26 cellular contexts compared by ENCODE assay signal in genomic region chr2:234669001-234669400, GRCh38.
"Had no signal": no experiment of that assay in that cellular context is flagged by ENCODE, and none has a peak within 500 bp of the region (broad histone marks: within the 10 kb centered on the region; RNA-seq: fewer than 3 reads in every experiment).

No MANE protein-coding gene starts in this region.

- H3K9ac ChIP-seq: parathyroid adenoma had no signal

- ATAC-seq: effector memory CD8-positive, alpha-beta T cell; esophagus mucosa; gastrocnemius medialis; left lobe of liver; sciatic nerve; stimulated activated effector memory CD8-positive, alpha-beta T cell treated with anti-CD3 and anti-CD28 coated beads, Interleukin-12 subunit alpha, Interleukin-12 subunit beta, amount 100 ng/mL, for 72 hours had no signal

- H3K9me3 ChIP-seq: colonic mucosa, gastrocnemius medialis, neutrophil, tibial artery had no signal

- H3K36me3 ChIP-seq: colonic mucosa, gastrocnemius medialis, neutrophil, stomach, tibial artery had no signal

- H3K36me3 Mint-ChIP-seq: stimulated activated effector memory CD8-positive, alpha-beta T cell treated with anti-CD3 and anti-CD28 coated beads, Interleukin-12 subunit alpha, Interleukin-12 subunit beta, amount 100 ng/mL, for 72 hours; type B pancreatic cell had no signal

- H3K4me2 ChIP-seq: smooth muscle cell had no signal

- H3K4me1 ChIP-seq: colonic mucosa, gastrocnemius medialis, parathyroid adenoma, stomach, tibial artery had no signal

- FAIRE-seq: keratinocyte had no signal

- H3K27ac Mint-ChIP-seq: dendritic cell treated with granulocyte-macrophage colony-stimulating factor and Interleukin-4, amounts not matched to agents 40 ng/mL and 50 ng/mL, for 4 days; effector memory CD8-positive, alpha-beta T cell; natural killer cell treated with Interleukin-12 subunit alpha and Interleukin-12 subunit beta and Interleukin-15 and Interleukin-18, amount 100 ng/mL, for 72 hours; progenitor cell of endocrine pancreas; stimulated activated effector memory CD8-positive, alpha-beta T cell treated with anti-CD3 and anti-CD28 coated beads, Interleukin-12 subunit alpha, Interleukin-12 subunit beta, amount 100 ng/mL, for 72 hours; type B pancreatic cell had no signal

- DNase-seq: colonic mucosa; effector memory CD8-positive, alpha-beta T cell; foreskin fibroblast; gastrocnemius medialis; head of caudate nucleus; mammary epithelial cell; stimulated activated CD4-positive, alpha-beta T cell treated with anti-CD3 and anti-CD28 coated beads, Interleukin-12 subunit alpha, Interleukin-12 subunit beta, amount 100 ng/mL, for 4 hours; stimulated activated CD4-positive, alpha-beta T cell treated with anti-CD3 and anti-CD28 coated beads, Interleukin-2, amount 100 ng/mL, for 24 hours; stimulated activated CD4-positive, alpha-beta T cell treated with anti-CD3 and anti-CD28 coated beads, Interleukin-4, amount 100 ng/mL, for 24 hours; stimulated activated naive CD4-positive, alpha-beta T cell treated with Interleukin-2 at 50 U/mL for 16 hours; stomach; tibial artery had no signal

- H3K27ac ChIP-seq: colonic mucosa, gastrocnemius medialis, neutrophil, parathyroid adenoma, stomach, tibial artery had no signal

- H3K4me1 Mint-ChIP-seq: central memory CD8-positive, alpha-beta T cell; stimulated activated effector memory CD8-positive, alpha-beta T cell treated with anti-CD3 and anti-CD28 coated beads, Interleukin-12 subunit alpha, Interleukin-12 subunit beta, amount 100 ng/mL, for 72 hours had no signal

- H3K27me3 Mint-ChIP-seq: dendritic cell treated with granulocyte-macrophage colony-stimulating factor and Interleukin-4, amounts not matched to agents 40 ng/mL and 50 ng/mL, for 4 days; progenitor cell of endocrine pancreas; type B pancreatic cell had no signal

- H3K4me3 ChIP-seq: colonic mucosa, gastrocnemius medialis, smooth muscle cell, stomach, tibial artery had no signal

- H3K4me3 Mint-ChIP-seq: central memory CD8-positive, alpha-beta T cell; dendritic cell treated with granulocyte-macrophage colony-stimulating factor and Interleukin-4, amounts not matched to agents 40 ng/mL and 50 ng/mL, for 4 days; effector memory CD8-positive, alpha-beta T cell; natural killer cell treated with Interleukin-12 subunit alpha and Interleukin-12 subunit beta and Interleukin-15 and Interleukin-18, amount 100 ng/mL, for 72 hours; neural crest cell; stimulated activated effector memory CD8-positive, alpha-beta T cell treated with anti-CD3 and anti-CD28 coated beads, Interleukin-12 subunit alpha, Interleukin-12 subunit beta, amount 100 ng/mL, for 72 hours; type B pancreatic cell had no signal

- H3K9me3 Mint-ChIP-seq: natural killer cell treated with Interleukin-12 subunit alpha and Interleukin-12 subunit beta and Interleukin-15 and Interleukin-18, amount 100 ng/mL, for 72 hours had no signal

- H2AFZ ChIP-seq: parathyroid adenoma had no signal

- H3K79me2 ChIP-seq: parathyroid adenoma had no signal

- H3K27me3 ChIP-seq: colonic mucosa, gastrocnemius medialis, neutrophil, stomach, tibial artery had no signal
